ENCODE assay signal across 16 cellular contexts in the genomic region with DNA sequence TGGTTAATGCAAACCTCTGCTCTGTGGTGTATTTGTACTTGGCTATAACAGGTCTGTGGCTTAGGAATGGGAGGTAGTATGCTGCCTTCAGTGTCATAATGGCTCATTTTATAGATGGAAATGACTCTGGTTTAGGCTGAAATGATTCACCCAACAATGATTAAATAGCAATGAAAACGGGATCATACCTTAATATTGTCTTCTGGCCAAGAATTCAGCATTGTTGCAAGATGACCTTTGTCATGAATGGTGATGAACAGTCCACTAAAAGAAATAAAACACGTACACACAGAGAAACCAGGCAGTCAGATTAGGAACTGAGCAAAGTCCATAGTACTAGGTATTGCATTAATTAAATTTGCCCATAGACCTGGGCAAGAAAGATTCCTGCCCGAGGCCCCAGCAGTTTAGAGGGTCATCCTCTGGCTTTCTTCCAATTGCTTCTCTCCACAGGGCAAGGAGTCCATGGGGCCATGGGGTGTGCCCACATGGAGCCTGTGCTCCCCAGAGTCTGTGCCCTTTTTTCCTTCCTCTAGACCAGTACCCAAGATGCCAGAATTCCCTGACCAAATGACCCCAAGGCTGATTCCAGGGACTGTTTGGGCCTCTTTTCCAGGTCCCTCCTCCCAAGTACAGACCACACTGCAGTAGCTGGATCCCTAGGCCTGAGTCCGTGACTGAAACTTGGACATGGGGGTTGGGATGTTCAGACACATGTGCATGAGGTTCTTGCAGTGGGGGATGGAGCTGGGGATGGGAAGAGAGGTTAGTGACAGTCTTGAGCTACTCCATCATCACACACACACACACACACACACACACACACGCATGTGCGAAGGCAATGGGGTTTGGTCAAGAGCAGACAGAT.
DNase-seq lines count a peak whose midpoint lies in the region; ATAC-seq and TF ChIP-seq lines count a peak whose summit lies in the region.
"Had no signal": no experiment of that assay in that cellular context is flagged by ENCODE, and none has a peak within 500 bp of the region (broad histone marks: within the 10 kb centered on the region; RNA-seq: fewer than 3 reads in every experiment).

No MANE protein-coding gene starts in this region.

- no peak overlapping the region for H2AFZ ChIP-seq in hepatocyte
- H2AFZ ChIP-seq: PC-9 had no signal

- H3K9me3 ChIP-seq in adipocyte (ENCODE audit: control insufficient read depth, low read length): peaks cover 3% of the 10 kb centered on the region
- H3K9me3 ChIP-seq in hepatocyte (ENCODE audit: low read depth): no peaks in the 10 kb centered on the region
- H3K9me3 ChIP-seq in stomach: no peaks in the 10 kb centered on the region
- H3K9me3 ChIP-seq: ovary had no signal

- TF ChIP-seq CTCF in hepatocyte (IDR thresholded peaks at IDR 0.05; ENCODE audit: poor library complexity) (no peak), stomach (IDR thresholded peaks at IDR 0.05) (no peak)

- H3K27ac ChIP-seq in hepatocyte (peak overlapping the region; percentile 93), stomach (peak overlapping the region; percentile 9 to 72 (median 63))
- H3K27ac ChIP-seq: ovary, PC-9 had no signal

- ATAC-seq in GM21447 (IDR thresholded peaks at IDR 0.05; ENCODE audit: unreplicated experiment): no peak
- ATAC-seq: CD8-positive, alpha-beta T cell; GM12878 had no signal

- H3K36me3 ChIP-seq in adipocyte (ENCODE audit: control insufficient read depth, insufficient read depth, low read length, severe bottlenecking): peaks cover 14% of the 10 kb centered on the region
- H3K36me3 ChIP-seq in hepatocyte (replicated peaks; ENCODE audit: insufficient read depth, low read depth): no peaks in the 10 kb centered on the region
- H3K36me3 ChIP-seq in stomach: peaks cover 0 to 13% (median 2%) of the 10 kb centered on the region in 4 donors
- H3K36me3 ChIP-seq: ovary had no signal

- 86% methylated on average over 6 of the region's 6 CpGs for WGBS in hepatocyte (ENCODE audit: low lambda C conversion rate, missing lambda C conversion rate)
- WGBS in stomach, 5 donors: 53 to 71% (median 67%) methylated on average over 5 to 6 of the region's 6 CpGs

- H3K9ac ChIP-seq in adipocyte (ENCODE audit: low read length): peak overlapping the region; percentile 33

- no peaks in the 10 kb centered on the region for H3K79me2 ChIP-seq in hepatocyte

- H3K4me2 ChIP-seq in hepatocyte: peak overlapping the region; percentile 14
- H3K4me2 ChIP-seq: PC-9 had no signal

- TF ChIP-seq POLR2A in stomach (IDR thresholded peaks at IDR 0.05): no peak

- intact Hi-C loops in stomach (cut with DNase I; ENCODE audit: low total_unique reads): no loop called here

- H3K9me2 ChIP-seq in hepatocyte (replicated peaks; ENCODE audit: insufficient read depth): no peaks in the 10 kb centered on the region

- DNase-seq in HT-29 (ENCODE audit: low spot score): peak; percentile 61
- DNase-seq in adipocyte (ENCODE audit: low read depth): no peak
- peak; percentile 37 for DNase-seq in hepatocyte (ENCODE audit: low spot score)
- no peak for DNase-seq in stomach
- DNase-seq in NCI-H2171 (lab: John Stamatoyannopoulos, UW): no peak
- no peak for DNase-seq in activated effector memory CD4-positive, alpha-beta T cell treated with anti-CD3 and anti-CD28 coated beads, Interleukin-2, amount 50 U/mL, for 16 hours
- DNase-seq: activated naive CD4-positive, alpha-beta T cell treated with Interleukin-2 at 50 U/mL for 16 hours; CD8-positive, alpha-beta T cell; immature natural killer cell; midbrain; NCI-H1694; NCI-H510A treated with DMSO at 0.1 percent for 48 hours; ovary; PC-9 had no signal

- H3K4me1 ChIP-seq in adipocyte (ENCODE audit: control insufficient read depth, insufficient read depth, low read length) (peaks cover 38% of the 10 kb centered on the region), hepatocyte (ENCODE audit: insufficient read depth) (peaks cover 43% of the 10 kb centered on the region), stomach (peaks cover 0 to 48% (median 7%) of the 10 kb centered on the region in 4 donors)

- H3K27me3 ChIP-seq in adipocyte (replicated peaks; ENCODE audit: control insufficient read depth, insufficient read depth, low read length) (no peaks in the 10 kb centered on the region), hepatocyte (no peaks in the 10 kb centered on the region), stomach (no peaks in the 10 kb centered on the region)
- H3K27me3 ChIP-seq: ovary had no signal

- no peak for TF ChIP-seq EP300 in stomach (IDR thresholded peaks at IDR 0.05)

- H3K4me3 ChIP-seq in adipocyte (ENCODE audit: low read length): peak overlapping the region; percentile 11
- no peak overlapping the region for H3K4me3 ChIP-seq in hepatocyte
- no peak overlapping the region for H3K4me3 ChIP-seq in stomach
- H3K4me3 ChIP-seq: GM12878, ovary, PC-9 had no signal

- no peaks in the 10 kb centered on the region for H4K20me1 ChIP-seq in hepatocyte (ENCODE audit: insufficient read depth, poor library complexity, severe bottlenecking)

Comparison
In these comparisons a context has a peak if more than half of its experiments do, and no peak if none do; other contexts are left out.
1. DNase-seq: peak in HT-29 (single experiment) and hepatocyte (single experiment); none in adipocyte (single experiment), stomach (single experiment), NCI-H2171 (single experiment) and activated effector memory CD4-positive, alpha-beta T cell treated with anti-CD3 and anti-CD28 coated beads, Interleukin-2, amount 50 U/mL, for 16 hours (single experiment).